8 cellular contexts compared by ENCODE assay signal in genomic region chr10:99709480-99710229, GRCh38. TPM values are rescaled to one million over a fixed set of nuclear protein-coding genes. Genes with fewer than 3 reads are reported as not detected.
DNase-seq lines count a peak whose midpoint lies in the region; ATAC-seq and TF ChIP-seq lines count a peak whose summit lies in the region.

No MANE protein-coding gene starts in this region.

- ATAC-seq in GM18498 (IDR thresholded peaks at IDR 0.05; ENCODE audit: unreplicated experiment) (peak; percentile 81), HCT116 (peak; percentile 54), SK-N-SH treated with all-trans-retinoic acid at 6 μM for 48 hours (peak; percentile 71), lower lobe of right lung (peak; percentile 57 to 62), GM19397 (IDR thresholded peaks at IDR 0.05; ENCODE audit: unreplicated experiment) (no peak)

- no peaks in the 10 kb centered on the region for H3K4me1 ChIP-seq in HCT116 (ENCODE audit: control insufficient read depth in 1 of 2, insufficient read depth in 2 of 2, low read length in 2 of 2)
- no peaks in the 10 kb centered on the region for H3K4me1 ChIP-seq in lower lobe of right lung

- H3K4me3 ChIP-seq in HCT116 (replicated peaks in 1 of 2; ENCODE audit: low read depth in 1 of 2, low read length in 2 of 2) (no peak overlapping the region), lower lobe of right lung (no peak overlapping the region)

- H3K27me3 ChIP-seq in HCT116 (ENCODE audit: insufficient read depth, low read length) (no peaks in the 10 kb centered on the region), lower lobe of right lung (ENCODE audit: low read depth) (no peaks in the 10 kb centered on the region)

- H3K27ac ChIP-seq in HCT116 (ENCODE audit: low read depth, low read length) (no peak overlapping the region), lower lobe of right lung (no peak overlapping the region)

- no peaks in the 10 kb centered on the region for H4K20me1 ChIP-seq in HCT116 (ENCODE audit: insufficient read depth)

- H3K4me3 Mint-ChIP-seq in mesothelial cell of epicardium, result no peak overlapping the region

- no peak for TF ChIP-seq POLR2A in HCT116 (IDR thresholded peaks at IDR 0.05; ENCODE audit: borderline replicate concordance, extremely low read depth, insufficient read depth, insufficient read length)

- H3K9me3 Mint-ChIP-seq in mesothelial cell of epicardium, result no peaks in the 10 kb centered on the region

- peaks cover 6% of the 10 kb centered on the region for H3K4me1 Mint-ChIP-seq in mesothelial cell of epicardium

- H3K36me3 Mint-ChIP-seq in mesothelial cell of epicardium, result peaks cover 28% of the 10 kb centered on the region

- POLR2A ChIA-PET in HCT116 (lab: Charles Lee), result no interaction called here

- no peak overlapping the region for H3K9ac ChIP-seq in HCT116 (ENCODE audit: low read length)

- RAD21 ChIA-PET in HCT116 (lab: Charles Lee; ENCODE audit: low non-redundant PET in 1 of 2, low total read pairs in 2 of 2, uncharacterized antibody in 2 of 2, unreplicated experiment in 2 of 2), result no interaction called here

- H3K79me2 ChIP-seq in HCT116 (ENCODE audit: insufficient read depth, low read length), result no peaks in the 10 kb centered on the region

- H2AFZ ChIP-seq in HCT116 (ENCODE audit: low read depth, low read length, poor library complexity, severe bottlenecking), result no peak overlapping the region

- H3K27me3 Mint-ChIP-seq in mesothelial cell of epicardium (ENCODE audit: low read depth), result no peaks in the 10 kb centered on the region

- intact Hi-C loops in HCT116 (cut with micrococcal nuclease) (loop anchor here (2.0 to 5.0 kb wide), 4 partner anchors 89 to 317 kb away; partner anchors contain the start of gene SLC25A28), lower lobe of right lung (cut with DNase I) (no loop called here)

- H3K36me3 ChIP-seq in HCT116 (ENCODE audit: control insufficient read depth in 1 of 2, insufficient read depth in 2 of 2, low read length in 2 of 2), result peaks cover 30 to 37% of the 10 kb centered on the region in 2 experiments; a peak in 3 of 4 replicates
- peaks cover 72% of the 10 kb centered on the region for H3K36me3 ChIP-seq in lower lobe of right lung

- H3K4me2 ChIP-seq in HCT116 (ENCODE audit: low read length), result no peak overlapping the region

- TF ChIP-seq CTCF in HCT116 (IDR thresholded peaks at IDR 0.05 in 2 of 3, conservative IDR thresholded peaks at IDR 0.05 in 1 of 3; ENCODE audit: borderline replicate concordance in 1 of 3, insufficient read depth in 1 of 3, low read depth in 2 of 3, low read length in 2 of 3) (no peak), lower lobe of right lung (IDR thresholded peaks at IDR 0.05) (no peak), mesothelial cell of epicardium (IDR thresholded peaks at IDR 0.05; ENCODE audit: unreplicated experiment) (no peak)

- H3K9me3 ChIP-seq in HCT116 (ENCODE audit: control insufficient read depth in 1 of 2, insufficient read depth in 1 of 2, low read depth in 1 of 2, low read length in 2 of 2) (no peaks in the 10 kb centered on the region), lower lobe of right lung (no peaks in the 10 kb centered on the region)

- no peak for TF ChIP-seq RAD21 in HCT116 (IDR thresholded peaks at IDR 0.05; ENCODE audit: low read depth)

- no peak overlapping the region for H3K27ac Mint-ChIP-seq in mesothelial cell of epicardium

- no peaks in the 10 kb centered on the region for H3K9me2 ChIP-seq in HCT116 (ENCODE audit: insufficient read depth)

- CTCF ChIA-PET in HCT116 (lab: Charles Lee), result interaction anchor here (1.1 to 2.4 kb wide), 3 partner anchors 98 to 274 kb away, joined by 3 to 12 read pairs (median 3); no protein-coding TSS in a partner anchor

- DNase-seq in HCT116 (ENCODE audit: low read depth, low spot score), result no peak
- no peak for DNase-seq in lower lobe of right lung
- DNase-seq in NCI-H524 treated with DMSO at 0.1 percent for 48 hours (lab: John Stamatoyannopoulos, UW), result no peak
- DNase-seq in germinal center (ENCODE audit: low spot score), result no peak
- no peak for DNase-seq in mesothelial cell of epicardium (ENCODE audit: low spot score in 2 of 2, unreplicated experiment in 2 of 2)

- BruUV-seq in HCT116 (replicated peaks; lab: Mats Ljungman, UMichigan), result no TSS peak

TF ChIP-seq in HCT116, 20 proteins besides CTCF, POLR2A, EP300 and RAD21 (continues in another document):
- no peak for TF ChIP-seq YY1 (IDR thresholded peaks at IDR 0.05; ENCODE audit: extremely low read depth, insufficient replicate concordance, low read depth, low read length)
- TF ChIP-seq MAX (IDR thresholded peaks at IDR 0.05), result no peak
- TF ChIP-seq ZNF274 (IDR thresholded peaks at IDR 0.05; ENCODE audit: low read depth, low read length), result no peak
- TF ChIP-seq ELF1 (IDR thresholded peaks at IDR 0.05; ENCODE audit: borderline replicate concordance, low read depth), result no peak
- TF ChIP-seq ZBTB33 (IDR thresholded peaks at IDR 0.05; ENCODE audit: extremely low read depth, insufficient replicate concordance, low read length), result no peak
- no peak for TF ChIP-seq ATF3 (IDR thresholded peaks at IDR 0.05)
- TF ChIP-seq JUND (IDR thresholded peaks at IDR 0.05), result no peak
- no peak for TF ChIP-seq CEBPB (IDR thresholded peaks at IDR 0.05; ENCODE audit: low read depth)
- no peak for TF ChIP-seq SIN3A (IDR thresholded peaks at IDR 0.05; ENCODE audit: low read depth)
- TF ChIP-seq EZH2phosphoT487 (IDR thresholded peaks at IDR 0.05; ENCODE audit: borderline replicate concordance), result no peak

TF ChIP-seq in SK-N-SH treated with all-trans-retinoic acid at 6 μM for 48 hours, 23 proteins besides CTCF, POLR2A, EP300 and RAD21:
- TF ChIP-seq ISL1 (CRISPR knock-in tag; IDR thresholded peaks at IDR 0.05), result no peak
- no peak for TF ChIP-seq RARB (CRISPR knock-in tag; IDR thresholded peaks at IDR 0.05)

RNA-seq across cellular contexts. Expression of gene COX15, which starts 22.3 kb away (rescaled TPM):
- total RNA-seq in HCT116 (2021; ENCODE audit: unreplicated experiment), result 79.6 TPM
- 29.8 and 41.4 TPM in 2 replicates for polyA plus RNA-seq in HCT116 (2012)
- 33.1 TPM for total RNA-seq in lower lobe of right lung
- total RNA-seq in mesothelial cell of epicardium, result 52.0 to 53.0 TPM (median 52.6 TPM) in 3 replicates

RNA-seq across cellular contexts. Expression of gene CUTC, which starts 22.4 kb away (rescaled TPM):
- total RNA-seq in HCT116 (2021; ENCODE audit: unreplicated experiment) (53.6 TPM), lower lobe of right lung (16.4 TPM), mesothelial cell of epicardium (10.4 to 13.3 TPM (median 10.6 TPM) in 3 replicates)
- polyA plus RNA-seq in HCT116 (2012), result 39.1 and 51.8 TPM in 2 replicates

RNA-seq across cellular contexts. Expression of gene ENTPD7, which starts 50.3 kb away (rescaled TPM):
- total RNA-seq in HCT116 (2021; ENCODE audit: unreplicated experiment) (12.3 TPM), lower lobe of right lung (8.1 TPM), mesothelial cell of epicardium (20.6 to 21.2 TPM (median 21.1 TPM) in 3 replicates)
- polyA plus RNA-seq in HCT116 (2012), result 2.7 and 2.9 TPM in 2 replicates
